14 cellular contexts compared by ENCODE assay signal in the genomic region with DNA sequence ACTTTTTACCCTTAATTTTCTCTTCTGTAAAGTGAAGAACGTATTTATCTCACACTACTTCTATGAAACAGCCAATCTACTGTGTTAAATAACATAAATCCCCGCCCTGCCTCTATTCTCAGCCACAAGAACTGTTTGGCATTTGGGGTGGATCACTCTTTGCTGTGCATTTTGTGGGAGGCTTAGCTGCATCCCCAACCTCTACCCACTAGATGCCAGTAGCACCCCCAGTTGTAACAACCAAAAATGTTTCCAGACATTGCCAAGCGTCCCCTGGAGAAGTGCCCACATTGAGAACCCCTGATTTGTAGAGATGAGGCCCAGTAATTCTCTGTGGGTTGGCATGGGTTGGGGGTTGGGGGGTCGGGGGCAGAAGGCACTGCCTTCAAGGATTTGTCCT.
DNase-seq lines count a peak whose midpoint lies in the region; ATAC-seq and TF ChIP-seq lines count a peak whose summit lies in the region.
"Had no signal": no experiment of that assay in that cellular context is flagged by ENCODE, and none has a peak within 500 bp of the region (broad histone marks: within the 10 kb centered on the region; RNA-seq: fewer than 3 reads in every experiment).

No MANE protein-coding gene starts in this region.

- H3K9ac ChIP-seq in colonic mucosa (ENCODE audit: low read depth in 2 of 2, low read length in 2 of 2): peak overlapping the region in 1 of 2 donors; percentile 29

- ATAC-seq in GM19023 (IDR thresholded peaks at IDR 0.05; ENCODE audit: unreplicated experiment) (peak; percentile 29), HG03039 (IDR thresholded peaks at IDR 0.05; ENCODE audit: unreplicated experiment) (peak; percentile 26)
- ATAC-seq: gastrocnemius medialis had no signal

- no peak for TF ChIP-seq EP300 in ovary (IDR thresholded peaks at IDR 0.05)

- peak overlapping the region; percentile 64 for H3K27ac ChIP-seq in colonic mucosa
- H3K27ac ChIP-seq in ovary: no peak overlapping the region
- H3K27ac ChIP-seq: ascending aorta, gastrocnemius medialis, SJSA1 had no signal

- H3K9me3 ChIP-seq in colonic mucosa (no peaks in the 10 kb centered on the region), ovary (no peaks in the 10 kb centered on the region)
- H3K9me3 ChIP-seq: ascending aorta, gastrocnemius medialis, SJSA1 had no signal

- no peak for DNase-seq in colonic mucosa
- no peak for DNase-seq in ovary
- DNase-seq in NCI-H1105 treated with DMSO at 0.1 percent for 48 hours (lab: John Stamatoyannopoulos, UW): no peak
- DNase-seq in NCI-H446 (lab: John Stamatoyannopoulos, UW): no peak
- DNase-seq: activated CD4-positive, CD25-positive, alpha-beta regulatory T cell; activated T-cell treated with anti-CD3 and anti-CD28 coated beads, Interleukin-2, amount 50 U/mL, for 24 hours; CD4-positive, CD25-positive, alpha-beta regulatory T cell; gastrocnemius medialis; stimulated activated CD4-positive, alpha-beta T cell treated with anti-CD3 and anti-CD28 coated beads, Interleukin-4, amount 100 ng/mL, for 4 hours had no signal

- H3K27me3 ChIP-seq in colonic mucosa (no peaks in the 10 kb centered on the region), ovary (no peaks in the 10 kb centered on the region)
- H3K27me3 ChIP-seq: ascending aorta, gastrocnemius medialis, SJSA1 had no signal

- no peak for TF ChIP-seq POLR2A in ovary (IDR thresholded peaks at IDR 0.05)

- H3K4me1 ChIP-seq in colonic mucosa (peaks cover 3% of the 10 kb centered on the region), ovary (ENCODE audit: insufficient read depth) (no peaks in the 10 kb centered on the region)
- H3K4me1 ChIP-seq: ascending aorta, gastrocnemius medialis, SJSA1 had no signal

- no peaks in the 10 kb centered on the region for H3K36me3 ChIP-seq in colonic mucosa
- H3K36me3 ChIP-seq in ovary: no peaks in the 10 kb centered on the region
- H3K36me3 ChIP-seq: ascending aorta, gastrocnemius medialis, SJSA1 had no signal

- TF ChIP-seq CTCF in GM12873 (IDR thresholded peaks at IDR 0.05; ENCODE audit: insufficient read depth, low read depth, low read length, missing control alignments): peak; percentile 38
- no peak for TF ChIP-seq CTCF in colonic mucosa (IDR thresholded peaks at IDR 0.05)
- no peak for TF ChIP-seq CTCF in ovary (IDR thresholded peaks at IDR 0.05)

- H3K4me3 ChIP-seq in colonic mucosa (no peak overlapping the region), ovary (no peak overlapping the region)
- H3K4me3 ChIP-seq: ascending aorta, gastrocnemius medialis, SJSA1 had no signal

- WGBS in ovary, 3 donors: 71 to 85% (median 77%) methylated on average over 4 of the region's 4 CpGs

- intact Hi-C loops in colonic mucosa (cut with DNase I): no loop called here
- intact Hi-C loops in ovary (cut with DNase I): no loop called here
